ENCODE assay signal across 1 cellular context in genomic region chr22:43980579-43980978, GRCh38.
TF ChIP-seq lines count a peak whose summit lies in the region.

No MANE protein-coding gene starts in this region.

TF ChIP-seq in SK-N-SH treated with all-trans-retinoic acid at 6 μM for 48 hours, 23 proteins besides CTCF, POLR2A, EP300 and RAD21 (continued from another document):
- TF ChIP-seq ARNTL (CRISPR knock-in tag; IDR thresholded peaks at IDR 0.05; ENCODE audit: borderline replicate concordance, low read depth), result no peak
- no peak for TF ChIP-seq PPARA (CRISPR knock-in tag; IDR thresholded peaks at IDR 0.05; ENCODE audit: borderline replicate concordance)
- no peak for TF ChIP-seq ZFP30 (CRISPR knock-in tag; IDR thresholded peaks at IDR 0.05)
